In genomic region chr15:71997691-71998090, GRCh38 we compare ENCODE assay signal across 21 cellular contexts.
DNase-seq lines count a peak whose midpoint lies in the region; ATAC-seq and TF ChIP-seq lines count a peak whose summit lies in the region.
"Had no signal": no experiment of that assay in that cellular context is flagged by ENCODE, and none has a peak within 500 bp of the region (broad histone marks: within the 10 kb centered on the region; RNA-seq: fewer than 3 reads in every experiment).

No MANE protein-coding gene starts in this region.

- ATAC-seq in HG02623 (IDR thresholded peaks at IDR 0.05; ENCODE audit: unreplicated experiment): no peak
- ATAC-seq in gastroesophageal sphincter: no peak
- ATAC-seq: A549, GM23338 had no signal

- no peaks in the 10 kb centered on the region for H3K27me3 ChIP-seq in gastroesophageal sphincter

- TF ChIP-seq EP300 in gastroesophageal sphincter (IDR thresholded peaks at IDR 0.05): no peak

- H3K9me3 ChIP-seq in gastroesophageal sphincter: no peaks in the 10 kb centered on the region
- H3K9me3 ChIP-seq: A549, HAP-1 had no signal

- no peak for TF ChIP-seq POLR2A in gastroesophageal sphincter (IDR thresholded peaks at IDR 0.05)

- H3K36me3 ChIP-seq in gastroesophageal sphincter: peaks cover 0 to 55% of the 10 kb centered on the region in 2 donors
- H3K36me3 ChIP-seq: HAP-1 had no signal

- no peaks in the 10 kb centered on the region for H3K4me1 ChIP-seq in gastroesophageal sphincter
- H3K4me1 ChIP-seq: A549 had no signal

- H3K27ac ChIP-seq in gastroesophageal sphincter: no peak overlapping the region
- H3K27ac ChIP-seq: A549, HL-60 had no signal

- H3K4me3 ChIP-seq in astrocyte of the cerebellum (ENCODE audit: low read depth, low read length) (no peak overlapping the region), fibroblast of the aortic adventitia (ENCODE audit: low read depth, low read length) (no peak overlapping the region), gastroesophageal sphincter (no peak overlapping the region)
- H3K4me3 ChIP-seq: A549, GM23338, HAP-1 had no signal

- TF ChIP-seq CTCF in astrocyte of the cerebellum (IDR thresholded peaks at IDR 0.05; ENCODE audit: low read depth, low read length, missing control alignments) (no peak), fibroblast of the aortic adventitia (IDR thresholded peaks at IDR 0.05; ENCODE audit: insufficient read depth, low read length) (no peak), gastroesophageal sphincter (IDR thresholded peaks at IDR 0.05) (no peak)

- in situ Hi-C loops in astrocyte of the cerebellum (cut with HindIII; ENCODE audit: low sequenced_read_pairs): no loop called here

- peak; percentile 13 for DNase-seq in A172 (ENCODE audit: low spot score)
- DNase-seq in ELR (ENCODE audit: low read depth): peak; percentile 43
- peak; percentile 31 for DNase-seq in astrocyte of the cerebellum (ENCODE audit: low read depth)
- DNase-seq in fibroblast of the aortic adventitia (ENCODE audit: low read depth): peak; percentile 67
- DNase-seq in stimulated activated CD4-positive, alpha-beta T cell treated with anti-CD3 and anti-CD28 coated beads, Interleukin-2, amount 100 ng/mL, for 24 hours: no peak
- DNase-seq: CD4-positive, CD25-positive, alpha-beta regulatory T cell; DMS79; KG1; MV-4-11; NCI-H1105 treated with DMSO at 0.1 percent for 48 hours; NCI-H2029 treated with DMSO at 0.1 percent for 48 hours; NCI-H526; OCI-M1; Right ventricle myocardium superior; SW 1271 had no signal

- 83 to 86% methylated on average over 3 to 4 of the region's 4 CpGs for WGBS in gastroesophageal sphincter (ENCODE audit: low coverage in 1 of 2), 2 donors

Comparison
In these comparisons a context has a peak if more than half of its experiments do, and no peak if none do; other contexts are left out.
1. DNase-seq: peak in A172 (single experiment), ELR (single experiment), astrocyte of the cerebellum (single experiment) and fibroblast of the aortic adventitia (single experiment); none in stimulated activated CD4-positive, alpha-beta T cell treated with anti-CD3 and anti-CD28 coated beads, Interleukin-2, amount 100 ng/mL, for 24 hours (0 of 2).